11 cellular contexts compared by ENCODE assay signal in the genomic region with DNA sequence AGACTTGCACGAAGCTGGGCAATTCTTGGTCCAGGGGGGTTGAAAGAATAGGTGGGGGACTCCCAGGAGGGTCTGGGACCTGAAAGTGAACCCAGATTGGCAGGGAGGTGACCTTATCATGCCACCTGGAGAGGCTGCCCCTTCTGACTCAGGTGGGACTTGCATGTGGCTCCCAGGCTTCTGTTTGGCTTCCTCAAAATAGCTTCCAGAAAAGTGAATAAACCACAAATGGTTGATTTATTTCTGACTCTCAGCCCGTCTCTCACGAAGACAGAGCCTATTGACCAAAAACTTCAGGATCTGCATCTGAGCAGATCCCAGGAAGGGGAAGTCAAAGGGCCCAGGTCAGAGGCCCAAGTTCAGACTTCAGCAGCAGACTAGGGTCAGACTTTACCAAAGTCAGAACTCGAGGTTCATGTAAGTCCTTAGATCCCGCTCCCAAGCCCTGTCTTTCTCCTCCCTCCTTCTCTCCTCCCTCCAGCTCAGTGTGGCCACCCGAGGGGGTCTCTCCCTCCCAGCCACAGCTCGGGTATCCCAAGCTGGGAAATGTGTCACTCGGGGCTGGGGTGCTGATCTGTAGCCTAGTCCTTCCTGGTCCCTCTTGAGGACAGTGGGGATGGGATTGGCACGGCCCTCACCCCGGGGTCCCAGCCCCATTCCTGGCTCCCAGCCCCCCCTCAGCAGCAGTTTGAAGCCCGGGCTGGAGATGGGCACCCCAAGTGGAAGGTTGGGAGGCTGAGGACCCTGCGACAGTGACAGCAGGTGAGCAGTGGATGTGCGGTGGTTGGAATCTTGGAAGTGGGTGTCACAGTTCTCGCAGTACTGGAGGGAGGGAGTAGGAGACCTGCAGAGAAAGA. TPM values are rescaled to one million over a fixed set of nuclear protein-coding genes. Genes with fewer than 3 reads are reported as not detected.
DNase-seq lines count a peak whose midpoint lies in the region; ATAC-seq and TF ChIP-seq lines count a peak whose summit lies in the region.
"Had no signal": no experiment of that assay in that cellular context is flagged by ENCODE, and none has a peak within 500 bp of the region (broad histone marks: within the 10 kb centered on the region; RNA-seq: fewer than 3 reads in every experiment).

No MANE protein-coding gene starts in this region.

- DNase-seq in DND-41 (no peak), HCT116 (ENCODE audit: low read depth, low spot score) (no peak), neural crest cell (ENCODE audit: low read depth, low spot score) (no peak), uterus (no peak), SW480 (ENCODE audit: low spot score) (no peak)
- DNase-seq in activated naive CD8-positive, alpha-beta T cell treated with anti-CD3 and anti-CD28 coated beads, Interleukin-2, amount 10 ng/mL, durations not matched to agents 7 days and 5 days = no peak
- DNase-seq: GDM1; NCI-H1092; stimulated activated CD4-positive, alpha-beta T cell treated with anti-CD3 and anti-CD28 coated beads, Interleukin-12 subunit alpha, Interleukin-12 subunit beta, amount 100 ng/mL, for 4 hours had no signal

- H3K4me1 ChIP-seq in DND-41 (ENCODE audit: insufficient read depth, low read length) = peaks cover 77% of the 10 kb centered on the region
- peaks cover 18 to 50% of the 10 kb centered on the region in 2 experiments; a peak in 3 of 4 replicates for H3K4me1 ChIP-seq in HCT116 (ENCODE audit: control insufficient read depth in 1 of 2, insufficient read depth in 2 of 2, low read length in 2 of 2)
- peaks cover 17 to 27% of the 10 kb centered on the region in 2 donors for H3K4me1 ChIP-seq in uterus

- H3K36me3 Mint-ChIP-seq in activated naive CD8-positive, alpha-beta T cell treated with anti-CD3 and anti-CD28 coated beads, Interleukin-2, amount 10 ng/mL, durations not matched to agents 7 days and 5 days = peaks cover 52% of the 10 kb centered on the region
- peaks cover 5% of the 10 kb centered on the region for H3K36me3 Mint-ChIP-seq in neural crest cell (ENCODE audit: low read depth)

- TF ChIP-seq CTCF in DND-41 (IDR thresholded peaks at IDR 0.05; ENCODE audit: borderline replicate concordance, extremely low read depth, low read length, poor library complexity, severe bottlenecking) (no peak), HCT116 (IDR thresholded peaks at IDR 0.05 in 2 of 3, conservative IDR thresholded peaks at IDR 0.05 in 1 of 3; ENCODE audit: borderline replicate concordance in 1 of 3, insufficient read depth in 1 of 3, low read depth in 2 of 3, low read length in 2 of 3) (no peak), neural crest cell (conservative IDR thresholded peaks at IDR 0.05) (no peak), uterus (IDR thresholded peaks at IDR 0.05) (no peak)

- RAD21 ChIA-PET in HCT116 (lab: Charles Lee; ENCODE audit: low non-redundant PET in 1 of 2, low total read pairs in 2 of 2, uncharacterized antibody in 2 of 2, unreplicated experiment in 2 of 2) = no interaction called here

- peak overlapping the region; percentile 68 for H3K4me3 Mint-ChIP-seq in activated naive CD8-positive, alpha-beta T cell treated with anti-CD3 and anti-CD28 coated beads, Interleukin-2, amount 10 ng/mL, durations not matched to agents 7 days and 5 days
- peak overlapping the region; percentile 93 for H3K4me3 Mint-ChIP-seq in neural crest cell

- H3K79me2 ChIP-seq in DND-41 (ENCODE audit: insufficient read depth, low read length) (peaks cover 94% of the 10 kb centered on the region), HCT116 (ENCODE audit: insufficient read depth, low read length) (peaks cover 51% of the 10 kb centered on the region)

- peak overlapping the region; percentile 96 for H3K4me2 ChIP-seq in DND-41 (ENCODE audit: insufficient read depth, low read length)
- no peak overlapping the region for H3K4me2 ChIP-seq in HCT116 (ENCODE audit: low read length)

- H4K20me1 ChIP-seq in DND-41 (ENCODE audit: insufficient read depth, low read length) = peaks cover 13% of the 10 kb centered on the region
- no peaks in the 10 kb centered on the region for H4K20me1 ChIP-seq in HCT116 (ENCODE audit: insufficient read depth)

- TF ChIP-seq RAD21 in HCT116 (IDR thresholded peaks at IDR 0.05; ENCODE audit: low read depth) = no peak

- H3K9me2 ChIP-seq in HCT116 (ENCODE audit: insufficient read depth) = no peaks in the 10 kb centered on the region

- CTCF ChIA-PET in HCT116 (lab: Charles Lee) = no interaction called here

- H3K9me3 ChIP-seq in DND-41 (ENCODE audit: insufficient read depth, low read length, severe bottlenecking) (no peaks in the 10 kb centered on the region), HCT116 (ENCODE audit: control insufficient read depth in 1 of 2, insufficient read depth in 1 of 2, low read depth in 1 of 2, low read length in 2 of 2) (no peaks in the 10 kb centered on the region), uterus (no peaks in the 10 kb centered on the region)
- H3K9me3 ChIP-seq: HAP-1 had no signal

- no TSS peak for BruUV-seq in HCT116 (replicated peaks; lab: Mats Ljungman, UMichigan)

- H3K36me3 ChIP-seq in DND-41 (ENCODE audit: insufficient read depth, low read length) (peaks cover 66% of the 10 kb centered on the region), HCT116 (ENCODE audit: control insufficient read depth in 1 of 2, insufficient read depth in 2 of 2, low read length in 2 of 2) (peaks cover 5 to 17% of the 10 kb centered on the region in 2 experiments; a peak in 3 of 4 replicates), uterus (no peaks in the 10 kb centered on the region)

- peak overlapping the region; percentile 45 for H3K27ac Mint-ChIP-seq in activated naive CD8-positive, alpha-beta T cell treated with anti-CD3 and anti-CD28 coated beads, Interleukin-2, amount 10 ng/mL, durations not matched to agents 7 days and 5 days
- H3K27ac Mint-ChIP-seq in neural crest cell (ENCODE audit: unreplicated experiment) = no peak overlapping the region

- H3K27me3 ChIP-seq in DND-41 (ENCODE audit: insufficient read depth, low read length, poor library complexity) (no peaks in the 10 kb centered on the region), HCT116 (ENCODE audit: insufficient read depth, low read length) (no peaks in the 10 kb centered on the region), uterus (no peaks in the 10 kb centered on the region)

- H3K9me3 Mint-ChIP-seq in activated naive CD8-positive, alpha-beta T cell treated with anti-CD3 and anti-CD28 coated beads, Interleukin-2, amount 10 ng/mL, durations not matched to agents 7 days and 5 days = no peaks in the 10 kb centered on the region
- H3K9me3 Mint-ChIP-seq in neural crest cell = no peaks in the 10 kb centered on the region

- H3K27ac ChIP-seq in DND-41 (ENCODE audit: low read length) (0 out of 2 replicates have a peak overlapping the region, but pooled peaks have one; percentile 9), HCT116 (ENCODE audit: low read depth, low read length) (peak overlapping the region; percentile 4; the same call in 1 of the 2 replicates), uterus (peak overlapping the region in 1 of 2 donors; percentile 5)

- ATAC-seq in DND-41 (ENCODE audit: insufficient read depth, low read depth) = no peak
- no peak for ATAC-seq in HCT116
- ATAC-seq in activated naive CD8-positive, alpha-beta T cell treated with anti-CD3 and anti-CD28 coated beads, Interleukin-2, amount 10 ng/mL, durations not matched to agents 7 days and 5 days (ENCODE audit: low read depth) = no peak
- no peak for ATAC-seq in GM21515 (IDR thresholded peaks at IDR 0.05; ENCODE audit: unreplicated experiment)

- H3K4me1 Mint-ChIP-seq in activated naive CD8-positive, alpha-beta T cell treated with anti-CD3 and anti-CD28 coated beads, Interleukin-2, amount 10 ng/mL, durations not matched to agents 7 days and 5 days = peaks cover 56% of the 10 kb centered on the region
- H3K4me1 Mint-ChIP-seq in neural crest cell = peaks cover 69% of the 10 kb centered on the region

- TF ChIP-seq POLR2A in HCT116 (IDR thresholded peaks at IDR 0.05; ENCODE audit: borderline replicate concordance, extremely low read depth, insufficient read depth, insufficient read length) = no peak
- TF ChIP-seq POLR2A in uterus (IDR thresholded peaks at IDR 0.05) = no peak

- intact Hi-C loops in HCT116 (cut with micrococcal nuclease) = loop anchor here (5.0 kb wide), 1 partner anchor 260 kb away; the partner anchor contains the start of gene MICA
- intact Hi-C loops in uterus (cut with DNase I; ENCODE audit: low total_unique reads) = no loop called here

- H3K27me3 Mint-ChIP-seq in activated naive CD8-positive, alpha-beta T cell treated with anti-CD3 and anti-CD28 coated beads, Interleukin-2, amount 10 ng/mL, durations not matched to agents 7 days and 5 days = no peaks in the 10 kb centered on the region
- H3K27me3 Mint-ChIP-seq in neural crest cell (ENCODE audit: low read depth) = no peaks in the 10 kb centered on the region

- H3K4me3 ChIP-seq in DND-41 (ENCODE audit: low read depth in 1 of 2, low read length in 2 of 2) = peak overlapping the region in 1 of 2 experiments; percentile 96; a peak in 1 of 4 replicates
- H3K4me3 ChIP-seq in HCT116 (replicated peaks in 1 of 2; ENCODE audit: low read depth in 1 of 2, low read length in 2 of 2) = no peak overlapping the region
- H3K4me3 ChIP-seq in uterus = no peak overlapping the region

- H3K9ac ChIP-seq in DND-41 (ENCODE audit: low read depth, low read length) (peak overlapping the region; percentile 91), HCT116 (ENCODE audit: low read length) (peak overlapping the region; percentile 24; the same call in 1 of the 2 replicates)

- POLR2A ChIA-PET in HCT116 (lab: Charles Lee) = interaction anchor here (1.9 to 3.9 kb wide), 3 partner anchors 10 to 78 kb away, joined by 8 to 32 read pairs (median 15); partner anchors contain the start of genes BAG6 and MSH5
- POLR2A ChIA-PET in activated naive CD8-positive, alpha-beta T cell treated with anti-CD3 and anti-CD28 coated beads, Interleukin-2, amount 10 ng/mL, durations not matched to agents 7 days and 5 days (lab: Charles Lee) = interaction anchor here (0.6 to 7.0 kb wide), 5 partner anchors 9 to 179 kb away, joined by 3 to 138 read pairs (median 4); partner anchors contain the start of genes APOM, BAG6 and LSM2

- H2AFZ ChIP-seq in DND-41 (ENCODE audit: low read depth, low read length) (no peak overlapping the region), HCT116 (ENCODE audit: low read depth, low read length, poor library complexity, severe bottlenecking) (no peak overlapping the region)

RNA-seq across cellular contexts. Expression of gene C6orf47, which starts 1.5 kb away (rescaled TPM):
- total RNA-seq in HCT116 (2021; ENCODE audit: unreplicated experiment) = 13.4 TPM
- polyA plus RNA-seq in HCT116 (2012) = 8.9 and 10.4 TPM in 2 replicates
- 10 to 100 TPM; 30.7 to 32.2 TPM for total RNA-seq in activated naive CD8-positive, alpha-beta T cell treated with anti-CD3 and anti-CD28 coated beads, Interleukin-2, amount 10 ng/mL, durations not matched to agents 7 days and 5 days
- 23.5 TPM in 2 replicates for total RNA-seq in neural crest cell
- total RNA-seq in uterus = 10 to 100 TPM in 3 of 4 donors, 1 to 10 TPM in 1; 6.2 to 31.9 (median 24.6) TPM

RNA-seq across cellular contexts. Expression of gene GPANK1, which starts 2.7 kb away (rescaled TPM):
- total RNA-seq in HCT116 (2021; ENCODE audit: unreplicated experiment) = 14.8 TPM
- 11.6 and 13.9 TPM in 2 replicates for polyA plus RNA-seq in HCT116 (2012)
- total RNA-seq in activated naive CD8-positive, alpha-beta T cell treated with anti-CD3 and anti-CD28 coated beads, Interleukin-2, amount 10 ng/mL, durations not matched to agents 7 days and 5 days = 10 to 100 TPM; 30.7 to 32.0 TPM
- total RNA-seq in neural crest cell = 16.8 and 17.6 TPM in 2 replicates
- total RNA-seq in uterus = 10 to 100 TPM in 3 of 4 donors, 1 to 10 TPM in 1; 5.1 to 25.6 (median 15.4) TPM

RNA-seq across cellular contexts. Expression of gene CSNK2B, which starts 3.8 kb away (rescaled TPM):
- total RNA-seq in HCT116 (2021; ENCODE audit: unreplicated experiment) (210 TPM), neural crest cell (185 and 188 TPM in 2 replicates), uterus (100 to 1,000 TPM in 3 of 4 donors, 10 to 100 TPM in 1; 67.5 to 157 (median 107) TPM)
- 357 and 396 TPM in 2 replicates for polyA plus RNA-seq in HCT116 (2012)
- 100 to 1,000 TPM; 206 to 216 TPM for total RNA-seq in activated naive CD8-positive, alpha-beta T cell treated with anti-CD3 and anti-CD28 coated beads, Interleukin-2, amount 10 ng/mL, durations not matched to agents 7 days and 5 days

RNA-seq across cellular contexts. Expression of gene APOM, which starts 6.4 kb away (rescaled TPM):
- total RNA-seq in HCT116 (2021; ENCODE audit: unreplicated experiment) (2.2 TPM), neural crest cell (3.8 and 4.2 TPM in 2 replicates), uterus (1 to 10 TPM in 3 of 4 donors, not detected in 1; 1.9 to 2.9 (median 2.6) TPM)
- polyA plus RNA-seq in HCT116 (2012) = 2.3 and 2.5 TPM in 2 replicates
- total RNA-seq in activated naive CD8-positive, alpha-beta T cell treated with anti-CD3 and anti-CD28 coated beads, Interleukin-2, amount 10 ng/mL, durations not matched to agents 7 days and 5 days = 1 to 10 TPM; 3.1 to 4.6 TPM

RNA-seq across cellular contexts. Expression of gene LY6G5B, which starts 7.7 kb away (rescaled TPM):
- total RNA-seq in HCT116 (2021; ENCODE audit: unreplicated experiment) (15.4 TPM), neural crest cell (24.0 and 24.2 TPM in 2 replicates), uterus (10 to 100 TPM in 1 of 4 donors, 1 to 10 TPM in 3; 1.0 to 27.4 (median 4.3) TPM)
- polyA plus RNA-seq in HCT116 (2012) = 14.8 and 15.2 TPM in 2 replicates
- total RNA-seq in activated naive CD8-positive, alpha-beta T cell treated with anti-CD3 and anti-CD28 coated beads, Interleukin-2, amount 10 ng/mL, durations not matched to agents 7 days and 5 days = 10 to 100 TPM; 33.8 to 36.4 TPM
